14 cellular contexts compared by ENCODE assay signal in the genomic region with DNA sequence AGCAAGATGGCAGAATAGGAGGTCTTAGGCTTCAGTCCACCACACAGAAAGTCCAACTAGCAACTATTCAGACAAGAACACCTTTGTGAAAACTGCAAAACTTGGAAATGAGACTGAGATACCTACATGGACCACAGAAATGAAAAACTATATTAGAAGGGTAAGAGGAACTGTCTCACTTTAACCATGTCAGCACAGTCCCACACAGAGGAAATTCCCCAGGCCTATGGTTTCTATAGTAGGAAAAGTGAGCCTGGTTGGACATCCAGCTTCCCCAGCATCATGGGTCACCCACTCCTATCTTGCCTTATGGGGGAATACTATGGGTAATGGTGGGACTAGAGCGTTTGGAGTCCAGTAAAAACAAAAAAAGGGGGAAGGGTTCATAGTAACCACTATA.
"Had no signal": no experiment of that assay in that cellular context is flagged by ENCODE, and none has a peak within 500 bp of the region (broad histone marks: within the 10 kb centered on the region; RNA-seq: fewer than 3 reads in every experiment).

No MANE protein-coding gene starts in this region.

- H3K9me3 Mint-ChIP-seq: activated T-cell treated with anti-CD3 and anti-CD28 coated beads, Interleukin-2, amount 50 U/mL, for 4 hours; memory B cell had no signal

- H3K4me3 ChIP-seq: esophagus squamous epithelium, heart left ventricle, thyroid gland, vagina had no signal

- ATAC-seq: heart left ventricle, left lobe of liver, sciatic nerve, SK-N-SH treated with all-trans-retinoic acid at 6 μM for 48 hours had no signal

- H3K36me3 Mint-ChIP-seq: memory B cell had no signal

- H3K9me3 ChIP-seq: esophagus squamous epithelium, heart left ventricle, thyroid gland, vagina had no signal

- DNase-seq: activated CD4-positive, CD25-positive, alpha-beta regulatory T cell; activated CD8-positive, alpha-beta memory T cell treated with anti-CD3 and anti-CD28 coated beads, Interleukin-2, amount 10 ng/mL, durations not matched to agents 7 days and 5 days; activated naive CD4-positive, alpha-beta T cell; activated T-cell treated with anti-CD3 and anti-CD28 coated beads, Interleukin-2, amount 50 U/mL, for 4 hours; amygdala; esophagus squamous epithelium; heart left ventricle; T-helper 2 cell; thyroid gland had no signal

- H3K27ac Mint-ChIP-seq: activated CD8-positive, alpha-beta memory T cell treated with anti-CD3 and anti-CD28 coated beads, Interleukin-2, amount 10 ng/mL, durations not matched to agents 7 days and 5 days; memory B cell had no signal

- H3K36me3 ChIP-seq: esophagus squamous epithelium, heart left ventricle, thyroid gland, vagina had no signal

- H3K27me3 Mint-ChIP-seq: activated CD8-positive, alpha-beta memory T cell treated with anti-CD3 and anti-CD28 coated beads, Interleukin-2, amount 10 ng/mL, durations not matched to agents 7 days and 5 days had no signal

- H3K4me3 Mint-ChIP-seq: activated CD8-positive, alpha-beta memory T cell treated with anti-CD3 and anti-CD28 coated beads, Interleukin-2, amount 10 ng/mL, durations not matched to agents 7 days and 5 days; activated T-cell treated with anti-CD3 and anti-CD28 coated beads, Interleukin-2, amount 50 U/mL, for 4 hours; memory B cell had no signal

- H3K4me1 Mint-ChIP-seq: memory B cell had no signal

- H3K27ac ChIP-seq: esophagus squamous epithelium, heart left ventricle, thyroid gland, vagina had no signal

- H3K4me1 ChIP-seq: thyroid gland, vagina had no signal
